10 cellular contexts compared by ENCODE assay signal in the genomic region with DNA sequence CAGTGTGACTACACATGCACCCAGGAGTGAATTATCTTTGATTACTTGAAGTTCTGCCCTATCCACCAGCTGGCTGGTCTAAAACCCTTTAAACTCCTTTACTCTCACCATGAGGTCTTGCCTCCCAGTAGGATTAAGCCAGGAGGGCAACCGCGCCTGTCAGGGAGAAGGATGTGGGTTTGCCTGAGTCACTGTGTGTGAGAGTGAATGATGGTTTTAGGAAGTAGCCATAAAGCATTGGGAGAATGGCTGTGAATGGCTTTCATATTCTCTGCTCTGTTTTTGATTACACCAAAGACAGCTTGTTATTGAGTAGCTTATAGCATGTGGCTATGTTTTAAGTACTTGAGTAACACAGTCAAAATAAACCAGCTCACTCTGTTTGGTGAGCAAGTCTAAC.
A peak's percentile ranks its signal among the peaks of the same experiment; 100 is the strongest.
DNase-seq lines count a peak whose midpoint lies in the region; ATAC-seq and TF ChIP-seq lines count a peak whose summit lies in the region.
"Had no signal": no experiment of that assay in that cellular context is flagged by ENCODE, and none has a peak within 500 bp of the region (broad histone marks: within the 10 kb centered on the region; RNA-seq: fewer than 3 reads in every experiment).

No MANE protein-coding gene starts in this region.

- peak; percentile 26 for ATAC-seq in activated CD4-positive, alpha-beta T cell treated with anti-CD3 and anti-CD28 coated beads for 36 hours
- ATAC-seq in Panc1 (peak; percentile 79), esophagus mucosa (peak; percentile 29), upper lobe of right lung (peak; percentile 17), GM21381 (IDR thresholded peaks at IDR 0.05; ENCODE audit: unreplicated experiment) (no peak)
- no peak for ATAC-seq in activated CD8-positive, alpha-beta T cell treated with anti-CD3 and anti-CD28 coated beads for 36 hours

- no peak for DNase-seq in activated CD4-positive, alpha-beta T cell treated with anti-CD3 and anti-CD28 coated beads for 36 hours
- DNase-seq in activated CD4-positive, alpha-beta T cell treated with anti-CD3 and anti-CD28 coated beads, Interleukin-2, amount 10 ng/mL, durations not matched to agents 24 days and 14 days: no peak
- no peak for DNase-seq in Panc1 (ENCODE audit: low read depth, low spot score)
- DNase-seq in upper lobe of right lung: no peak
- no peak for DNase-seq in activated CD4-positive, alpha-beta memory T cell treated with anti-CD3 and anti-CD28 coated beads, Interleukin-2, amount 10 ng/mL, durations not matched to agents 7 days and 5 days
- DNase-seq in activated CD8-positive, alpha-beta T cell treated with anti-CD3 and anti-CD28 coated beads for 36 hours: no peak
- DNase-seq: activated naive CD4-positive, alpha-beta T cell treated with Interleukin-2 at 50 U/mL for 16 hours had no signal

- POLR2A ChIA-PET in activated CD4-positive, alpha-beta T cell treated with anti-CD3 and anti-CD28 coated beads for 36 hours (lab: Charles Lee): interaction anchor here (0.6 to 0.7 kb wide), 2 partner anchors 100 to 204 kb away, joined by 3 read pairs; no protein-coding TSS in a partner anchor
- POLR2A ChIA-PET in Panc1 (lab: Charles Lee): no interaction called here
- POLR2A ChIA-PET in activated CD4-positive, alpha-beta memory T cell treated with anti-CD3 and anti-CD28 coated beads, Interleukin-2, amount 10 ng/mL, durations not matched to agents 7 days and 5 days (lab: Charles Lee): no interaction called here
- POLR2A ChIA-PET in activated CD8-positive, alpha-beta T cell treated with anti-CD3 and anti-CD28 coated beads for 36 hours (lab: Charles Lee): no interaction called here

- BruUV-seq in Panc1 (replicated peaks; lab: Mats Ljungman, UMichigan): no TSS peak

- H3K27ac Mint-ChIP-seq in activated CD4-positive, alpha-beta T cell treated with anti-CD3 and anti-CD28 coated beads for 36 hours: no peak overlapping the region
- no peak overlapping the region for H3K27ac Mint-ChIP-seq in activated CD4-positive, alpha-beta T cell treated with anti-CD3 and anti-CD28 coated beads, Interleukin-2, amount 10 ng/mL, durations not matched to agents 24 days and 14 days
- H3K27ac Mint-ChIP-seq in activated CD4-positive, alpha-beta memory T cell treated with anti-CD3 and anti-CD28 coated beads, Interleukin-2, amount 10 ng/mL, durations not matched to agents 7 days and 5 days: no peak overlapping the region
- no peak overlapping the region for H3K27ac Mint-ChIP-seq in activated CD8-positive, alpha-beta T cell treated with anti-CD3 and anti-CD28 coated beads for 36 hours
- H3K27ac Mint-ChIP-seq: B cell had no signal

- peaks cover 15% of the 10 kb centered on the region for H3K4me1 Mint-ChIP-seq in activated CD4-positive, alpha-beta T cell treated with anti-CD3 and anti-CD28 coated beads for 36 hours
- no peaks in the 10 kb centered on the region for H3K4me1 Mint-ChIP-seq in activated CD4-positive, alpha-beta T cell treated with anti-CD3 and anti-CD28 coated beads, Interleukin-2, amount 10 ng/mL, durations not matched to agents 24 days and 14 days
- H3K4me1 Mint-ChIP-seq in activated CD4-positive, alpha-beta memory T cell treated with anti-CD3 and anti-CD28 coated beads, Interleukin-2, amount 10 ng/mL, durations not matched to agents 7 days and 5 days: no peaks in the 10 kb centered on the region
- H3K4me1 Mint-ChIP-seq in activated CD8-positive, alpha-beta T cell treated with anti-CD3 and anti-CD28 coated beads for 36 hours (ENCODE audit: low read depth): peaks cover 2% of the 10 kb centered on the region
- H3K4me1 Mint-ChIP-seq: B cell had no signal

- H3K9me3 Mint-ChIP-seq in activated CD4-positive, alpha-beta T cell treated with anti-CD3 and anti-CD28 coated beads for 36 hours (ENCODE audit: low read depth): no peaks in the 10 kb centered on the region
- no peaks in the 10 kb centered on the region for H3K9me3 Mint-ChIP-seq in activated CD4-positive, alpha-beta T cell treated with anti-CD3 and anti-CD28 coated beads, Interleukin-2, amount 10 ng/mL, durations not matched to agents 24 days and 14 days
- H3K9me3 Mint-ChIP-seq in activated CD4-positive, alpha-beta memory T cell treated with anti-CD3 and anti-CD28 coated beads, Interleukin-2, amount 10 ng/mL, durations not matched to agents 7 days and 5 days: no peaks in the 10 kb centered on the region
- H3K9me3 Mint-ChIP-seq in activated CD8-positive, alpha-beta T cell treated with anti-CD3 and anti-CD28 coated beads for 36 hours: no peaks in the 10 kb centered on the region

- in situ Hi-C loops in Panc1 (cut with HindIII; ENCODE audit: low pct_unique_long_range_greater_than_20kb, low sequenced_read_pairs): no loop called here

- intact Hi-C loops in activated CD4-positive, alpha-beta T cell treated with anti-CD3 and anti-CD28 coated beads for 36 hours (cut with DNase I, micrococcal nuclease): no loop called here
- intact Hi-C loops in activated CD4-positive, alpha-beta T cell treated with anti-CD3 and anti-CD28 coated beads, Interleukin-2, amount 10 ng/mL, durations not matched to agents 24 days and 14 days (cut with micrococcal nuclease): no loop called here
- intact Hi-C loops in Panc1 (cut with micrococcal nuclease; ENCODE audit: unreplicated experiment): no loop called here
- intact Hi-C loops in upper lobe of right lung (cut with DNase I): no loop called here
- intact Hi-C loops in activated CD8-positive, alpha-beta T cell treated with anti-CD3 and anti-CD28 coated beads for 36 hours (cut with micrococcal nuclease): no loop called here

- CTCF ChIA-PET in activated CD4-positive, alpha-beta T cell treated with anti-CD3 and anti-CD28 coated beads for 36 hours (lab: Charles Lee): interaction anchor here (0.6 kb wide), 1 partner anchor 632 kb away, joined by 3 read pairs; no protein-coding TSS in a partner anchor
- CTCF ChIA-PET in Panc1 (lab: Charles Lee): no interaction called here
- CTCF ChIA-PET in activated CD4-positive, alpha-beta memory T cell treated with anti-CD3 and anti-CD28 coated beads, Interleukin-2, amount 10 ng/mL, durations not matched to agents 7 days and 5 days (lab: Charles Lee): no interaction called here
- CTCF ChIA-PET in activated CD8-positive, alpha-beta T cell treated with anti-CD3 and anti-CD28 coated beads for 36 hours (lab: Charles Lee): interaction anchor here (0.9 kb wide), 1 partner anchor 16 kb away, joined by 3 read pairs; no protein-coding TSS in a partner anchor

- H3K36me3 Mint-ChIP-seq in activated CD4-positive, alpha-beta T cell treated with anti-CD3 and anti-CD28 coated beads for 36 hours (ENCODE audit: low read depth): no peaks in the 10 kb centered on the region
- H3K36me3 Mint-ChIP-seq in activated CD4-positive, alpha-beta T cell treated with anti-CD3 and anti-CD28 coated beads, Interleukin-2, amount 10 ng/mL, durations not matched to agents 24 days and 14 days (ENCODE audit: low read depth): no peaks in the 10 kb centered on the region
- no peaks in the 10 kb centered on the region for H3K36me3 Mint-ChIP-seq in activated CD4-positive, alpha-beta memory T cell treated with anti-CD3 and anti-CD28 coated beads, Interleukin-2, amount 10 ng/mL, durations not matched to agents 7 days and 5 days (ENCODE audit: low read depth)
- no peaks in the 10 kb centered on the region for H3K36me3 Mint-ChIP-seq in activated CD8-positive, alpha-beta T cell treated with anti-CD3 and anti-CD28 coated beads for 36 hours (ENCODE audit: low read depth)

- H3K4me3 Mint-ChIP-seq in activated CD4-positive, alpha-beta T cell treated with anti-CD3 and anti-CD28 coated beads for 36 hours: no peak overlapping the region
- H3K4me3 Mint-ChIP-seq in activated CD4-positive, alpha-beta T cell treated with anti-CD3 and anti-CD28 coated beads, Interleukin-2, amount 10 ng/mL, durations not matched to agents 24 days and 14 days: no peak overlapping the region
- no peak overlapping the region for H3K4me3 Mint-ChIP-seq in activated CD4-positive, alpha-beta memory T cell treated with anti-CD3 and anti-CD28 coated beads, Interleukin-2, amount 10 ng/mL, durations not matched to agents 7 days and 5 days
- H3K4me3 Mint-ChIP-seq in activated CD8-positive, alpha-beta T cell treated with anti-CD3 and anti-CD28 coated beads for 36 hours: no peak overlapping the region
- H3K4me3 Mint-ChIP-seq: B cell had no signal

- no peaks in the 10 kb centered on the region for H3K27me3 Mint-ChIP-seq in activated CD4-positive, alpha-beta T cell treated with anti-CD3 and anti-CD28 coated beads for 36 hours
- no peaks in the 10 kb centered on the region for H3K27me3 Mint-ChIP-seq in activated CD4-positive, alpha-beta T cell treated with anti-CD3 and anti-CD28 coated beads, Interleukin-2, amount 10 ng/mL, durations not matched to agents 24 days and 14 days
- no peaks in the 10 kb centered on the region for H3K27me3 Mint-ChIP-seq in activated CD4-positive, alpha-beta memory T cell treated with anti-CD3 and anti-CD28 coated beads, Interleukin-2, amount 10 ng/mL, durations not matched to agents 7 days and 5 days
- H3K27me3 Mint-ChIP-seq in activated CD8-positive, alpha-beta T cell treated with anti-CD3 and anti-CD28 coated beads for 36 hours: no peaks in the 10 kb centered on the region

- no peak for TF ChIP-seq CTCF in Panc1 (IDR thresholded peaks at IDR 0.05)
- no peak for TF ChIP-seq CTCF in upper lobe of right lung (IDR thresholded peaks at IDR 0.05)
- TF ChIP-seq CTCF in activated CD8-positive, alpha-beta T cell treated with anti-CD3 and anti-CD28 coated beads for 36 hours (IDR thresholded peaks at IDR 0.05): no peak

- H3K27me3 ChIP-seq in Panc1 (ENCODE audit: control insufficient read depth, insufficient read depth, low read length): no peaks in the 10 kb centered on the region
- no peaks in the 10 kb centered on the region for H3K27me3 ChIP-seq in upper lobe of right lung

- no peaks in the 10 kb centered on the region for H3K4me1 ChIP-seq in Panc1 (ENCODE audit: control insufficient read depth, insufficient read depth, low read length)
- H3K4me1 ChIP-seq in upper lobe of right lung: peaks cover 20% of the 10 kb centered on the region

- H3K9me3 ChIP-seq in Panc1 (ENCODE audit: control insufficient read depth, insufficient read depth, low read depth, low read length) (no peaks in the 10 kb centered on the region), upper lobe of right lung (no peaks in the 10 kb centered on the region)

- H3K4me3 ChIP-seq in Panc1 (ENCODE audit: low read depth in 2 of 2, low read length in 2 of 2): no peak overlapping the region
- H3K4me3 ChIP-seq in upper lobe of right lung: no peak overlapping the region

- no peaks in the 10 kb centered on the region for H3K36me3 ChIP-seq in Panc1 (ENCODE audit: control insufficient read depth, insufficient read depth, low read length)
- no peaks in the 10 kb centered on the region for H3K36me3 ChIP-seq in upper lobe of right lung

- H3K27ac ChIP-seq in Panc1 (ENCODE audit: low read length): peak overlapping the region; percentile 54; the same call in 1 of the 2 replicates
- H3K27ac ChIP-seq in upper lobe of right lung: no peak overlapping the region

Comparison
In these comparisons a context has a peak if more than half of its experiments do, and no peak if none do; other contexts are left out.
1. ATAC-seq: peak in activated CD4-positive, alpha-beta T cell treated with anti-CD3 and anti-CD28 coated beads for 36 hours (single experiment), Panc1 (single experiment), esophagus mucosa (single experiment) and upper lobe of right lung (single experiment); none in GM21381 (single experiment) and activated CD8-positive, alpha-beta T cell treated with anti-CD3 and anti-CD28 coated beads for 36 hours (single experiment).
2. CTCF ChIA-PET loops: an anchor here in activated CD4-positive, alpha-beta T cell treated with anti-CD3 and anti-CD28 coated beads for 36 hours (0.6 kb wide) and activated CD8-positive, alpha-beta T cell treated with anti-CD3 and anti-CD28 coated beads for 36 hours (0.9 kb wide); none called in Panc1 and activated CD4-positive, alpha-beta memory T cell treated with anti-CD3 and anti-CD28 coated beads, Interleukin-2, amount 10 ng/mL, durations not matched to agents 7 days and 5 days.